Comparison of ENCODE assay signal across 11 cellular contexts in genomic region chr1:60904079-60904852, GRCh38.
DNase-seq lines count a peak whose midpoint lies in the region; ATAC-seq, FAIRE-seq and TF ChIP-seq lines count a peak whose summit lies in the region.
"Had no signal": no experiment of that assay in that cellular context is flagged by ENCODE, and none has a peak within 500 bp of the region (broad histone marks: within the 10 kb centered on the region; RNA-seq: fewer than 3 reads in every experiment).

No MANE protein-coding gene starts in this region.

- TF ChIP-seq CTCF in HEK293 (tag by site-specific recombination; IDR thresholded peaks at IDR 0.05) (no peak), brain (conservative IDR thresholded peaks at IDR 0.05) (no peak)

- peaks cover 3% of the 10 kb centered on the region for H3K27me3 Mint-ChIP-seq in brain
- peaks cover 10% of the 10 kb centered on the region for H3K27me3 Mint-ChIP-seq in activated T-cell treated with anti-CD3 and anti-CD28 coated beads, Interleukin-2, amount 50 U/mL, for 72 hours (ENCODE audit: low read depth)
- H3K27me3 Mint-ChIP-seq: stimulated activated naive CD8-positive, alpha-beta T cell treated with anti-CD3 and anti-CD28 coated beads, Interleukin-15, Interleukin-2, amounts not matched to agents 100 ng/mL and 50 ng/mL, for 24 hours had no signal

- POLR2A ChIA-PET in HEK293 (lab: Yijun Ruan, JAX): no interaction called here

- H3K9me3 ChIP-seq in HEK293 (ENCODE audit: control insufficient read depth, insufficient read depth, low read depth, low read length): no peaks in the 10 kb centered on the region
- no peaks in the 10 kb centered on the region for H3K9me3 ChIP-seq in skeletal muscle tissue (ENCODE audit: control insufficient read depth in 3 of 3, low read length in 3 of 3)

- H3K4me3 ChIP-seq in HEK293 (ENCODE audit: low read depth, low read length) (no peak overlapping the region), skeletal muscle tissue (ENCODE audit: low read length in 3 of 3) (no peak overlapping the region)

- H3K9ac ChIP-seq in skeletal muscle tissue (ENCODE audit: low read depth in 1 of 3, low read length in 3 of 3): peak overlapping the region; percentile 43 to 70 (median 69)

- H3K36me3 Mint-ChIP-seq in brain: no peaks in the 10 kb centered on the region
- H3K36me3 Mint-ChIP-seq in activated T-cell treated with anti-CD3 and anti-CD28 coated beads, Interleukin-2, amount 50 U/mL, for 72 hours (ENCODE audit: insufficient read depth in 2 of 2): no peaks in the 10 kb centered on the region

- peak overlapping the region; percentile 31 to 96 (median 93) for H3K27ac Mint-ChIP-seq in brain
- no peak overlapping the region for H3K27ac Mint-ChIP-seq in activated T-cell treated with anti-CD3 and anti-CD28 coated beads, Interleukin-2, amount 50 U/mL, for 72 hours
- H3K27ac Mint-ChIP-seq: activated T-helper 2 cell treated with anti-CD3 and anti-CD28 coated beads, Interferon-gamma antibody, Interleukin-2, Interleukin-4, amounts not matched to agents 10 μg/mL and 5 μg/mL and 100 μg/mL, durations not matched to agents 14 hours and 24 hours and 36 hours; stimulated activated naive CD8-positive, alpha-beta T cell treated with anti-CD3 and anti-CD28 coated beads, Interleukin-15, Interleukin-2, amounts not matched to agents 100 ng/mL and 50 ng/mL, for 24 hours had no signal

- peaks cover 49% of the 10 kb centered on the region for H3K4me1 Mint-ChIP-seq in brain
- H3K4me1 Mint-ChIP-seq in activated T-cell treated with anti-CD3 and anti-CD28 coated beads, Interleukin-2, amount 50 U/mL, for 72 hours (ENCODE audit: low read depth): no peaks in the 10 kb centered on the region

- H3K36me3 ChIP-seq in HEK293 (ENCODE audit: control insufficient read depth in 2 of 2, insufficient read depth in 1 of 2, low read length in 2 of 2) (no peaks in the 10 kb centered on the region), skeletal muscle tissue (ENCODE audit: control insufficient read depth in 3 of 3, insufficient read depth in 3 of 3, low read length in 3 of 3) (no peaks in the 10 kb centered on the region)

- no peak overlapping the region for H3K27ac ChIP-seq in HEK293 (ENCODE audit: extremely low read depth, low read depth, low read length)
- peak overlapping the region; percentile 87 for H3K27ac ChIP-seq in skeletal muscle tissue (ENCODE audit: low read depth, low read length)

- DNase-seq in left ventricle myocardium superior: peak; percentile 79
- no peak for DNase-seq in activated T-cell treated with anti-CD3 and anti-CD28 coated beads, Interleukin-2, amount 50 U/mL, for 72 hours
- DNase-seq in HTR-8/SVneo (ENCODE audit: insufficient read length, low spot score): no peak
- DNase-seq: stimulated activated CD4-positive, alpha-beta T cell treated with anti-CD3 and anti-CD28 coated beads, Interleukin-15, amount 100 ng/mL, for 24 hours had no signal

- no peak for FAIRE-seq in HTR-8/SVneo (lab: Jason Lieb, UNC)

- CTCF ChIA-PET in HEK293 (lab: Yijun Ruan, JAX): interaction anchor here (0.7 kb wide), 1 partner anchor 1656 kb away, joined by 5 read pairs; no protein-coding TSS in a partner anchor

- peaks cover 0 to under 1% (median 0%) of the 10 kb centered on the region in 5 experiments for H3K9me3 Mint-ChIP-seq in brain
- H3K9me3 Mint-ChIP-seq in activated T-cell treated with anti-CD3 and anti-CD28 coated beads, Interleukin-2, amount 50 U/mL, for 72 hours: no peaks in the 10 kb centered on the region
- H3K9me3 Mint-ChIP-seq: activated T-helper 2 cell treated with anti-CD3 and anti-CD28 coated beads, Interferon-gamma antibody, Interleukin-2, Interleukin-4, amounts not matched to agents 10 μg/mL and 5 μg/mL and 100 μg/mL, durations not matched to agents 14 hours and 24 hours and 36 hours; stimulated activated naive CD8-positive, alpha-beta T cell treated with anti-CD3 and anti-CD28 coated beads, Interleukin-15, Interleukin-2, amounts not matched to agents 100 ng/mL and 50 ng/mL, for 24 hours had no signal

- no peaks in the 10 kb centered on the region for H3K27me3 ChIP-seq in skeletal muscle tissue (ENCODE audit: control insufficient read depth in 3 of 3, insufficient read depth in 3 of 3, low read length in 3 of 3)

- peak; percentile 90 for ATAC-seq in left ventricle myocardium superior
- no peak for ATAC-seq in activated T-cell treated with anti-CD3 and anti-CD28 coated beads, Interleukin-2, amount 50 U/mL, for 72 hours (replicated peaks in 1 of 2)
- ATAC-seq in HG03135 (IDR thresholded peaks at IDR 0.05; ENCODE audit: unreplicated experiment): no peak
- ATAC-seq in HG03039 (IDR thresholded peaks at IDR 0.05; ENCODE audit: unreplicated experiment): no peak

- peak overlapping the region in 4 of 5 experiments; percentile 15 to 56 (median 44) for H3K4me3 Mint-ChIP-seq in brain
- H3K4me3 Mint-ChIP-seq in activated T-cell treated with anti-CD3 and anti-CD28 coated beads, Interleukin-2, amount 50 U/mL, for 72 hours: no peak overlapping the region
- H3K4me3 Mint-ChIP-seq: stimulated activated naive CD8-positive, alpha-beta T cell treated with anti-CD3 and anti-CD28 coated beads, Interleukin-15, Interleukin-2, amounts not matched to agents 100 ng/mL and 50 ng/mL, for 24 hours had no signal

- H3K4me1 ChIP-seq in HEK293 (ENCODE audit: control insufficient read depth, insufficient read depth, low read length) (no peaks in the 10 kb centered on the region), skeletal muscle tissue (ENCODE audit: control insufficient read depth in 3 of 3, insufficient read depth in 3 of 3, low read length in 3 of 3) (peaks cover 35 to 43% (median 35%) of the 10 kb centered on the region in 3 donors)

- intact Hi-C loops in left ventricle myocardium superior (cut with micrococcal nuclease): no loop called here

TF ChIP-seq in HEK293, 187 proteins besides CTCF, POLR2A, EP300 and RAD21:
- TF ChIP-seq ZBTB10 (tag by site-specific recombination; IDR thresholded peaks at IDR 0.05): no peak
- 0 out of 2 replicates have a peak, but pooled peaks have one; percentile 21 for TF ChIP-seq ZNF184 (tag by site-specific recombination; IDR thresholded peaks at IDR 0.05)
TF ChIP-seq in HEK293: peak in this region for 1.

Comparison
In these comparisons a context has a peak if more than half of its experiments do, and no peak if none do; other contexts are left out.
1. H3K4me3 Mint-ChIP-seq: peak in brain (4 of 5); none in activated T-cell treated with anti-CD3 and anti-CD28 coated beads, Interleukin-2, amount 50 U/mL, for 72 hours (0 of 2).